ENCODE assay signal across 23 cellular contexts in the genomic region with DNA sequence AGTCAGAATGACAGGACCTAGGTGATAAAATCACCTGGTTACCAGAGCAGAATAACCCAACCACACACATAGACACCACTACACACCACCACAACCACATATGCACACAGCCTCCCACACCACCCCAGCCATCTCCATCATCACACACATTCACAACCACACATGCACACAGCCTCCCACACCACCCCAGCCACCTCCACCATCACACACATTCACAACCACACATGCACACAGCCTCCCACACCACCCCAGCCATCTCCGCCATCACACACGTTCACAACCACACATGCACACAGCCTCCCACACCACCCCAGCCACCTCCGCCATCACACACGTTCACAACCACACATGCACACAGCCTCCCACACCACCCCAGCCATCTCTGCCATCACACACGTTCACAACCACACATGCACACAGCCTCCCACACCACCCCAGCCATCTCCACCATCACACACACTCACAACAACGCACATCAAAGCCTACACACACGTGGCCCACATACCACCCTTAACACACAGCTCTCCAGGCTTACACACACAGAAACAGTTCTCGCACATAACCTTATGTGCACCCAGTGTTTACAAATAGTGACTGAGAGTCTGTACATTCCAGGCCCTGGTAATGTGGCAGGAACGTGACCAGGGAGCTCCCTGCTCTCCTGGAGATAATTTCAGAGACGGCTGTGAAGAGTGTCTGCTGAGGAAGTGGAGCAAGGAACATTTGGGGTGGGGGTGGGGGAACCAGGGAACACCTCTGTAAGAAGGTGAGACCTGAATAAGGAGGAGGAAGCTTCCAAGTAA. TPM values are rescaled to one million over a fixed set of nuclear protein-coding genes. Genes with fewer than 3 reads are reported as not detected.
"Had no signal": no experiment of that assay in that cellular context is flagged by ENCODE, and none has a peak within 500 bp of the region (broad histone marks: within the 10 kb centered on the region; RNA-seq: fewer than 3 reads in every experiment).

No MANE protein-coding gene starts in this region.

- H3K36me3 Mint-ChIP-seq: activated CD8-positive, alpha-beta memory T cell treated with anti-CD3 and anti-CD28 coated beads, Interleukin-2, amount 10 ng/mL, durations not matched to agents 7 days and 5 days; brain; naive thymus-derived CD4-positive, alpha-beta T cell; stimulated activated memory B cell treated with anti-CD40 and anti-IgM and Interleukin-4, amounts not matched to agents 10 μg/mL and 1 μg/mL and 100 μg/mL, for 72 hours had no signal

- H2AFZ ChIP-seq: parathyroid adenoma had no signal

- H3K27ac ChIP-seq: dorsolateral prefrontal cortex, heart left ventricle, left ventricle myocardium inferior, neutrophil, parathyroid adenoma, spleen, thoracic aorta had no signal

- H3K9ac ChIP-seq: parathyroid adenoma had no signal

- H3K4me3 ChIP-seq: dorsolateral prefrontal cortex, heart left ventricle, left ventricle myocardium inferior, spleen, thoracic aorta had no signal

- H3K36me3 ChIP-seq: heart left ventricle, left ventricle myocardium inferior, neutrophil, spleen, thoracic aorta had no signal

- DNase-seq: activated CD4-positive, alpha-beta T cell treated with anti-CD3 and anti-CD28 coated beads, Interleukin-2, amount 50 U/mL, for 48 hours; activated CD8-positive, alpha-beta memory T cell treated with anti-CD3 and anti-CD28 coated beads, Interleukin-2, amount 10 ng/mL, durations not matched to agents 7 days and 5 days; activated naive CD4-positive, alpha-beta T cell treated with anti-CD3 and anti-CD28 coated beads for 36 hours; activated T-cell treated with anti-CD3 and anti-CD28 coated beads, Interleukin-2, amount 50 U/mL, for 1 hour; anterior cingulate cortex; central memory CD4-positive, alpha-beta T cell; heart left ventricle; kidney glomerular epithelial cell; left ventricle myocardium inferior; naive thymus-derived CD4-positive, alpha-beta T cell; spleen; stimulated activated CD4-positive, alpha-beta T cell treated with anti-CD3 and anti-CD28 coated beads, Interleukin-4, amount 100 ng/mL, for 4 hours; SW 1271 had no signal

- H3K4me1 ChIP-seq: parathyroid adenoma had no signal

- H3K9me3 ChIP-seq: heart left ventricle, left ventricle myocardium inferior, neutrophil, spleen, thoracic aorta had no signal

- H3K9me3 Mint-ChIP-seq: activated naive CD4-positive, alpha-beta T cell treated with anti-CD3 and anti-CD28 coated beads for 36 hours; activated T-helper 17 cell treated with anti-CD3 and anti-CD28 coated beads, Interleukin-2, amount 50 U/mL, for 72 hours; brain; memory B cell; naive thymus-derived CD4-positive, alpha-beta T cell; stimulated activated memory B cell treated with anti-CD40 and anti-IgM and Interleukin-4, amounts not matched to agents 10 μg/mL and 1 μg/mL and 100 μg/mL, for 72 hours had no signal

- H3K4me3 Mint-ChIP-seq: activated CD8-positive, alpha-beta memory T cell treated with anti-CD3 and anti-CD28 coated beads, Interleukin-2, amount 10 ng/mL, durations not matched to agents 7 days and 5 days; activated naive CD4-positive, alpha-beta T cell treated with anti-CD3 and anti-CD28 coated beads for 36 hours; activated T-helper 17 cell treated with anti-CD3 and anti-CD28 coated beads, Interleukin-2, amount 50 U/mL, for 72 hours; brain; memory B cell; naive thymus-derived CD4-positive, alpha-beta T cell; stimulated activated memory B cell treated with anti-CD40 and anti-IgM and Interleukin-4, amounts not matched to agents 10 μg/mL and 1 μg/mL and 100 μg/mL, for 72 hours had no signal

- H3K27ac Mint-ChIP-seq: activated CD8-positive, alpha-beta memory T cell treated with anti-CD3 and anti-CD28 coated beads, Interleukin-2, amount 10 ng/mL, durations not matched to agents 7 days and 5 days; activated naive CD4-positive, alpha-beta T cell treated with anti-CD3 and anti-CD28 coated beads for 36 hours; activated T-helper 17 cell treated with anti-CD3 and anti-CD28 coated beads, Interleukin-2, amount 50 U/mL, for 72 hours; brain; memory B cell; naive thymus-derived CD4-positive, alpha-beta T cell; stimulated activated memory B cell treated with anti-CD40 and anti-IgM and Interleukin-4, amounts not matched to agents 10 μg/mL and 1 μg/mL and 100 μg/mL, for 72 hours had no signal

- H3K79me2 ChIP-seq: parathyroid adenoma had no signal

- H3K4me1 Mint-ChIP-seq: activated T-helper 17 cell treated with anti-CD3 and anti-CD28 coated beads, Interleukin-2, amount 50 U/mL, for 72 hours; memory B cell; stimulated activated memory B cell treated with anti-CD40 and anti-IgM and Interleukin-4, amounts not matched to agents 10 μg/mL and 1 μg/mL and 100 μg/mL, for 72 hours had no signal

RNA-seq across cellular contexts. Expression of gene GJB3, which starts 3.3 kb away (rescaled TPM):
- total RNA-seq: activated CD8-positive, alpha-beta memory T cell treated with anti-CD3 and anti-CD28 coated beads, Interleukin-2, amount 10 ng/mL, durations not matched to agents 7 days and 5 days; activated naive CD4-positive, alpha-beta T cell treated with anti-CD3 and anti-CD28 coated beads for 36 hours; activated T-helper 17 cell treated with anti-CD3 and anti-CD28 coated beads, Interleukin-2, amount 50 U/mL, for 72 hours; frontal cortex; heart left ventricle; left ventricle myocardium inferior; naive thymus-derived CD4-positive, alpha-beta T cell; spleen; T-helper 2 cell treated with Interferon-gamma antibody and Interleukin-4, amounts not matched to agents 100 ng/mL and 5 ng/mL, for 36 hours had no signal
- polyA plus RNA-seq: heart left ventricle; naive thymus-derived CD4-positive, alpha-beta T cell had no signal

RNA-seq across cellular contexts. Expression of gene GJA4, which starts 15.1 kb away (rescaled TPM):
- total RNA-seq: activated CD8-positive, alpha-beta memory T cell treated with anti-CD3 and anti-CD28 coated beads, Interleukin-2, amount 10 ng/mL, durations not matched to agents 7 days and 5 days; activated T-helper 17 cell treated with anti-CD3 and anti-CD28 coated beads, Interleukin-2, amount 50 U/mL, for 72 hours; naive thymus-derived CD4-positive, alpha-beta T cell; T-helper 2 cell treated with Interferon-gamma antibody and Interleukin-4, amounts not matched to agents 100 ng/mL and 5 ng/mL, for 36 hours had no signal
- polyA plus RNA-seq: naive thymus-derived CD4-positive, alpha-beta T cell had no signal

RNA-seq across cellular contexts. Expression of gene GJB4, which starts 18.2 kb away (rescaled TPM):
- total RNA-seq: activated CD8-positive, alpha-beta memory T cell treated with anti-CD3 and anti-CD28 coated beads, Interleukin-2, amount 10 ng/mL, durations not matched to agents 7 days and 5 days; activated naive CD4-positive, alpha-beta T cell treated with anti-CD3 and anti-CD28 coated beads for 36 hours; activated T-helper 17 cell treated with anti-CD3 and anti-CD28 coated beads, Interleukin-2, amount 50 U/mL, for 72 hours; frontal cortex; heart left ventricle; left ventricle myocardium inferior; naive thymus-derived CD4-positive, alpha-beta T cell; spleen; T-helper 2 cell treated with Interferon-gamma antibody and Interleukin-4, amounts not matched to agents 100 ng/mL and 5 ng/mL, for 36 hours; thoracic aorta had no signal
- polyA plus RNA-seq: heart left ventricle; naive thymus-derived CD4-positive, alpha-beta T cell; spleen had no signal

RNA-seq across cellular contexts. Expression of gene GJB5, which starts 22.9 kb away (rescaled TPM):
- total RNA-seq: activated CD8-positive, alpha-beta memory T cell treated with anti-CD3 and anti-CD28 coated beads, Interleukin-2, amount 10 ng/mL, durations not matched to agents 7 days and 5 days; activated naive CD4-positive, alpha-beta T cell treated with anti-CD3 and anti-CD28 coated beads for 36 hours; activated T-helper 17 cell treated with anti-CD3 and anti-CD28 coated beads, Interleukin-2, amount 50 U/mL, for 72 hours; frontal cortex; heart left ventricle; left ventricle myocardium inferior; naive thymus-derived CD4-positive, alpha-beta T cell; spleen; T-helper 2 cell treated with Interferon-gamma antibody and Interleukin-4, amounts not matched to agents 100 ng/mL and 5 ng/mL, for 36 hours; thoracic aorta had no signal
- polyA plus RNA-seq: heart left ventricle; naive thymus-derived CD4-positive, alpha-beta T cell had no signal
